ENCODE assay signal across 18 cellular contexts in the genomic region with DNA sequence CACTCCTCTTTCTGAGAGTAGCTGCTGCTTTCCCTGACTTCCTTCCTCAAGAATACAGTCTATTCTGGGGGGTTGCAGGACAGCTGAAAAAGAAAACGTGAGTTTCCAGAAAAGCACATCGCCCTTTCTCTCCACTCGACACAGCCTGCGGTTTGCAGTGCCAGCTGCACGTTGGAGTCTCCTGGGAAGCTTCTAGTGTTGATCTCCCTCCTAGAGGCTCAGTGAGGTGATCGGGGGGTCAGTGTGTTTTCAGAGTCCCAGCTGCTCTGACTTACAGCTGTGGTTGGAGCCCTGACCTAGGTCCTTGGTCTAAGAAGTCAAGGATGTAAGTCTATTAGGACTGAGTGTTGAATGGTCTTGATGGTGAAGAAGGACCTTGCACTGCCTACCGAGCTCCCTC. TPM values are rescaled to one million over a fixed set of nuclear protein-coding genes. Genes with fewer than 3 reads are reported as not detected.
A peak's percentile ranks its signal among the peaks of the same experiment; 100 is the strongest.
DNase-seq lines count a peak whose midpoint lies in the region; ATAC-seq, FAIRE-seq and TF ChIP-seq lines count a peak whose summit lies in the region.
"Had no signal": no experiment of that assay in that cellular context is flagged by ENCODE, and none has a peak within 500 bp of the region (broad histone marks: within the 10 kb centered on the region; RNA-seq: fewer than 3 reads in every experiment).

No MANE protein-coding gene starts in this region.

- peak overlapping the region; percentile 59 for H3K27ac Mint-ChIP-seq in activated B cell treated with CpG ODN at 0.5 μM for 24 hours
- peak overlapping the region; percentile 57 to 95 (median 78) for H3K27ac Mint-ChIP-seq in naive B cell
- H3K27ac Mint-ChIP-seq: neural progenitor cell had no signal

- no peak for ATAC-seq in activated B cell treated with CpG ODN at 0.5 μM for 24 hours (ENCODE audit: low read depth)
- no peak for ATAC-seq in naive B cell (ENCODE audit: low read depth in 2 of 2)
- no peak for ATAC-seq in gastroesophageal sphincter
- ATAC-seq: body of pancreas, left ventricle myocardium superior had no signal

- no peaks in the 10 kb centered on the region for H3K9me3 ChIP-seq in DOHH2 (ENCODE audit: control insufficient read depth, insufficient read depth, low read length)
- no peaks in the 10 kb centered on the region for H3K9me3 ChIP-seq in gastroesophageal sphincter
- H3K9me3 ChIP-seq: body of pancreas had no signal

- no peaks in the 10 kb centered on the region for H4K20me1 ChIP-seq in DOHH2 (ENCODE audit: control insufficient read depth, insufficient read depth, low read depth, low read length)

- no peaks in the 10 kb centered on the region for H3F3A ChIP-seq in DOHH2 (ENCODE audit: control insufficient read depth, insufficient read depth)

- CTCF ChIA-PET in activated B cell treated with CpG ODN at 0.5 μM for 24 hours (lab: Charles Lee): interaction anchor here (1.0 to 1.2 kb wide), 2 partner anchors 9 to 28 kb away, joined by 3 to 5 read pairs; no protein-coding TSS in a partner anchor

- intact Hi-C loops in activated B cell treated with CpG ODN at 0.5 μM for 24 hours (cut with micrococcal nuclease): no loop called here

- H3K36me3 ChIP-seq in DOHH2 (ENCODE audit: control insufficient read depth, low read length) (no peaks in the 10 kb centered on the region), gastroesophageal sphincter (no peaks in the 10 kb centered on the region)
- H3K36me3 ChIP-seq: neural progenitor cell, WERI-Rb-1 had no signal

- no peaks in the 10 kb centered on the region for H3K27me3 ChIP-seq in DOHH2 (ENCODE audit: control insufficient read depth, low read length)
- peaks cover 14% of the 10 kb centered on the region for H3K27me3 ChIP-seq in gastroesophageal sphincter
- H3K27me3 ChIP-seq: body of pancreas, neural progenitor cell had no signal

- H3K27me3 Mint-ChIP-seq in activated B cell treated with CpG ODN at 0.5 μM for 24 hours (no peaks in the 10 kb centered on the region), naive B cell (no peaks in the 10 kb centered on the region)

- DNase-seq in NCI-H1436 treated with DMSO at 0.1 percent for 48 hours (lab: John Stamatoyannopoulos, UW) (peak; percentile 7), NCI-H1436 (lab: John Stamatoyannopoulos, UW) (no peak), activated B cell treated with CpG ODN at 0.5 μM for 24 hours (no peak), naive B cell (no peak), GM19239 (ENCODE audit: insufficient read length, low spot score) (no peak), HTR-8/SVneo (ENCODE audit: insufficient read length, low spot score) (no peak)
- DNase-seq: activated T-cell treated with anti-CD3 and anti-CD28 coated beads for 4 hours; body of pancreas; left ventricle myocardium superior; NCI-H2029; NK-92 treated with Interleukin-12 subunit alpha and Interleukin-12 subunit beta, amount 100 ng/mL, for 24 hours; WERI-Rb-1 had no signal

- H3K4me3 Mint-ChIP-seq in activated B cell treated with CpG ODN at 0.5 μM for 24 hours: no peak overlapping the region
- H3K4me3 Mint-ChIP-seq in naive B cell: peak overlapping the region in 3 of 8 donors; percentile 12 to 57 (median 30)
- H3K4me3 Mint-ChIP-seq: neural progenitor cell had no signal

- 20 to 33% methylated on average over 1 to 6 of the region's 7 CpGs for WGBS in gastroesophageal sphincter (ENCODE audit: low coverage in 1 of 2), 2 donors

- FAIRE-seq in GM19239 (lab: Jason Lieb, UNC) (no peak), HTR-8/SVneo (lab: Jason Lieb, UNC) (no peak)
- FAIRE-seq: H1 had no signal

- no peak for TF ChIP-seq CTCF in DOHH2 (IDR thresholded peaks at IDR 0.05; ENCODE audit: low read depth, low read length, poor library complexity, severe bottlenecking)
- TF ChIP-seq CTCF in activated B cell treated with CpG ODN at 0.5 μM for 24 hours (IDR thresholded peaks at IDR 0.05): no peak
- TF ChIP-seq CTCF in gastroesophageal sphincter (IDR thresholded peaks at IDR 0.05): no peak

- peaks cover 23% of the 10 kb centered on the region for H3K4me1 ChIP-seq in DOHH2 (ENCODE audit: control insufficient read depth, low read length)
- no peaks in the 10 kb centered on the region for H3K4me1 ChIP-seq in gastroesophageal sphincter
- H3K4me1 ChIP-seq: body of pancreas, neural progenitor cell had no signal

- H3K9me3 Mint-ChIP-seq in activated B cell treated with CpG ODN at 0.5 μM for 24 hours: no peaks in the 10 kb centered on the region
- H3K9me3 Mint-ChIP-seq in naive B cell: no peaks in the 10 kb centered on the region
- H3K9me3 Mint-ChIP-seq: neural progenitor cell had no signal

- H3K79me2 ChIP-seq in DOHH2 (ENCODE audit: control insufficient read depth, low read length): no peaks in the 10 kb centered on the region

- H3K36me3 Mint-ChIP-seq in activated B cell treated with CpG ODN at 0.5 μM for 24 hours (ENCODE audit: low read depth) (peaks cover 66% of the 10 kb centered on the region), naive B cell (peaks cover 6 to 17% of the 10 kb centered on the region in 2 donors)
- H3K36me3 Mint-ChIP-seq: neural progenitor cell had no signal

- H3K4me1 Mint-ChIP-seq in activated B cell treated with CpG ODN at 0.5 μM for 24 hours: peaks cover 49% of the 10 kb centered on the region
- H3K4me1 Mint-ChIP-seq in naive B cell: peaks cover 34 to 42% (median 41%) of the 10 kb centered on the region in 3 donors

- TF ChIP-seq POLR2A in gastroesophageal sphincter (IDR thresholded peaks at IDR 0.05): no peak

- POLR2A ChIA-PET in activated B cell treated with CpG ODN at 0.5 μM for 24 hours (lab: Charles Lee): interaction anchor here (0.5 to 0.8 kb wide), 3 partner anchors 17 to 102 kb away, joined by 3 read pairs; no protein-coding TSS in a partner anchor

- no peak for TF ChIP-seq EP300 in gastroesophageal sphincter (IDR thresholded peaks at IDR 0.05)

- H3K9me2 ChIP-seq in DOHH2 (replicated peaks; ENCODE audit: control insufficient read depth, low read length): no peaks in the 10 kb centered on the region

- H3K27ac ChIP-seq in DOHH2 (ENCODE audit: low read depth, low read length) (peak overlapping the region; percentile 32; the same call in 1 of the 2 replicates), gastroesophageal sphincter (no peak overlapping the region)
- H3K27ac ChIP-seq: body of pancreas, KMS-11, neural progenitor cell, WERI-Rb-1 had no signal

- H3K4me3 ChIP-seq in DOHH2 (ENCODE audit: low read length) (peak overlapping the region; percentile 25), gastroesophageal sphincter (no peak overlapping the region)
- H3K4me3 ChIP-seq: body of pancreas, neural progenitor cell had no signal

- H3K4me2 ChIP-seq in DOHH2 (ENCODE audit: low read length): peak overlapping the region; percentile 63
- H3K4me2 ChIP-seq: KMS-11, neural progenitor cell had no signal

RNA-seq across cellular contexts. Expression of a gene that starts 25.0 kb away (rescaled TPM):
- total RNA-seq in activated B cell treated with CpG ODN at 0.5 μM for 24 hours (9.1 and 12.9 TPM in 2 replicates), gastroesophageal sphincter (1 to 10 TPM in 3 of 4 donors, not detected in 1; 1.5 to 4.7 (median 2.1) TPM)
- 10 to 100 TPM; 35.3 to 70.1 (median 52.5) TPM for polyA plus RNA-seq in naive B cell (ENCODE audit: low read depth in 6 of 6)
- total RNA-seq: A172 had no signal
